In the genomic region with DNA sequence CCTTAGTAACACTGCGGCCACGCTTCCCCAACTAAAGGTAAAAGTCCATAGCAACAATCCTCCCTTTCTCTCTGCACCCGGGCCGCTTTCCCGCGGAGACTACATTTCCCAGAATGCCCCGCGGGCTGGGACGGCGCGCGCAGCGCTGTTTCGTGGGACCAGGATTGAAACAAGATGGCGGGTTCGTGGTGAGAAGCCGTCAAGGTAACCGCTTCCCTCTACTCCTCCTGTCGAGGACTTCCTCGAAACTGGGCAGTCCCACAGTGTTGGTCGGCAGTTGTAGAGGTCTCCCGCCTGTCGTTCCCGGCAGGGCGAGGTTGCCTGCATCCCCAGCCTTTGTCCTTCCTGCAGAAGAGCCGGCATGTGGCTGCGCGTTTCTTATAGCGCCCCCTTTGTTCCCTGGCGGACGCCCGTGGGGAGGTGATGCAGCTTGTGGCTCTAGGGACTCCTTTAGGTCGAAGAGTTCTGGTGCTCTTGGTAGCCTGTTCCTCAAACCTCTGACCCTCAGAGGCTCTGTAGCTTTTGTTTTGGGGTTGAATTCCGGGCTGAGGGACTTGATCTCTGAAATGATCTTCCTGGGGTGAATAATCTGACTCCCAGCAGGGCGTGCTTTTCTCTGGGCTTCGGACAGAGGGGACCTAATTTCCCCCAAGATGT, we compare ENCODE assay signal across 1 cellular context.
A peak's percentile ranks its signal among the peaks of the same experiment; 100 is the strongest.
TF ChIP-seq lines count a peak whose summit lies in the region.

Gene MRPL42 (plus strand): TSS at position 164 of the 657 bp plus-strand sequence. CDS start 1,772 bp downstream, outside the sequence.

TF ChIP-seq in HepG2, 621 proteins besides CTCF, POLR2A, EP300 and RAD21 (continued from another document):
- TF ChIP-seq, protein P1, sequence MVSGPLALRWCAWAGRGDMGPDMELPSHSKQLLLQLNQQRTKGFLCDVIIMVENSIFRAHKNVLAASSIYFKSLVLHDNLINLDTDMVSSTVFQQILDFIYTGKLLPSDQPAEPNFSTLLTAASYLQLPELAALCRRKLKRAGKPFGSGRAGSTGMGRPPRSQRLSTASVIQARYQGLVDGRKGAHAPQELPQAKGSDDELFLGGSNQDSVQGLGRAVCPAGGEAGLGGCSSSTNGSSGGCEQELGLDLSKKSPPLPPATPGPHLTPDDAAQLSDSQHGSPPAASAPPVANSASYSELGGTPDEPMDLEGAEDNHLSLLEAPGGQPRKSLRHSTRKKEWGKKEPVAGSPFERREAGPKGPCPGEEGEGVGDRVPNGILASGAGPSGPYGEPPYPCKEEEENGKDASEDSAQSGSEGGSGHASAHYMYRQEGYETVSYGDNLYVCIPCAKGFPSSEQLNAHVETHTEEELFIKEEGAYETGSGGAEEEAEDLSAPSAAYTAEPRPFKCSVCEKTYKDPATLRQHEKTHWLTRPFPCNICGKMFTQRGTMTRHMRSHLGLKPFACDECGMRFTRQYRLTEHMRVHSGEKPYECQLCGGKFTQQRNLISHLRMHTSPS (CRISPR knock-in tag; IDR thresholded peaks at IDR 0.05; ENCODE audit: low read depth) = 0 out of 2 replicates have a peak, but pooled peaks have one; percentile 27
- TF ChIP-seq BCLAF1 (IDR thresholded peaks at IDR 0.05) (no peak), CHD2 (IDR thresholded peaks at IDR 0.05; ENCODE audit: low read depth, low read length) (0 out of 2 replicates have a peak, but pooled peaks have one; percentile 12), YEATS2 (CRISPR knock-in tag; IDR thresholded peaks at IDR 0.05; ENCODE audit: borderline replicate concordance) (peak; percentile 68; the same call in 1 of the 2 replicates), CBX5 (CRISPR knock-in tag; IDR thresholded peaks at IDR 0.05; ENCODE audit: borderline replicate concordance) (peak; percentile 84), CHD4 (IDR thresholded peaks at IDR 0.05; ENCODE audit: borderline replicate concordance, low read length) (peak; percentile 54; the same call in 1 of the 2 replicates), NR3C1 (CRISPR knock-in tag; IDR thresholded peaks at IDR 0.05) (no peak), ZNF335 (CRISPR knock-in tag; IDR thresholded peaks at IDR 0.05) (peak; percentile 43; the same call in 1 of the 2 replicates), IKZF4 (CRISPR knock-in tag; IDR thresholded peaks at IDR 0.05; ENCODE audit: borderline replicate concordance, low read depth, not compliant biosample characterization) (no peak), ZNF414 (CRISPR knock-in tag; IDR thresholded peaks at IDR 0.05) (peak; percentile 91), SPEN (CRISPR knock-in tag; IDR thresholded peaks at IDR 0.05; ENCODE audit: low read depth) (peak; percentile 86; the same call in 1 of the 2 replicates), ZNF746 (CRISPR knock-in tag; IDR thresholded peaks at IDR 0.05) (0 out of 2 replicates have a peak, but pooled peaks have one; percentile 30), ZNF816 (CRISPR knock-in tag; IDR thresholded peaks at IDR 0.05; ENCODE audit: borderline replicate concordance) (peak; percentile 44; the same call in 1 of the 2 replicates), TOE1 (CRISPR knock-in tag; IDR thresholded peaks at IDR 0.05) (peak; percentile 63; the same call in 1 of the 2 replicates), PHF5A (CRISPR knock-in tag; IDR thresholded peaks at IDR 0.05; ENCODE audit: low read depth, unreplicated experiment) (peak; percentile 30), NFIC (IDR thresholded peaks at IDR 0.05; ENCODE audit: low read length) (0 out of 2 replicates have a peak, but pooled peaks have one; percentile 41), KLF16 (CRISPR knock-in tag; IDR thresholded peaks at IDR 0.05) (peak in 1 of 2 experiments; percentile 72; a peak in 2 of 4 replicates), SP4 (CRISPR knock-in tag; IDR thresholded peaks at IDR 0.05) (peak; percentile 53; the same call in 1 of the 2 replicates), CREM (IDR thresholded peaks at IDR 0.05) (peak; percentile 85), CREM (CRISPR knock-in tag; IDR thresholded peaks at IDR 0.05) (no peak), SMYD3 (CRISPR knock-in tag; IDR thresholded peaks at IDR 0.05) (no peak), MXI1 (IDR thresholded peaks at IDR 0.05; ENCODE audit: borderline replicate concordance, low read depth, low read length) (peak; percentile 63; the same call in 1 of the 3 replicates), ARID2 (CRISPR knock-in tag; IDR thresholded peaks at IDR 0.05; ENCODE audit: borderline replicate concordance) (no peak), ZNF331 (CRISPR knock-in tag; IDR thresholded peaks at IDR 0.05) (peak; percentile 59; the same call in 1 of the 2 replicates), SMAD9 (CRISPR knock-in tag; IDR thresholded peaks at IDR 0.05) (0 out of 2 replicates have a peak, but pooled peaks have one; percentile 78), CC2D1A (CRISPR knock-in tag; IDR thresholded peaks at IDR 0.05) (no peak), ZNF460 (CRISPR knock-in tag; IDR thresholded peaks at IDR 0.05; ENCODE audit: borderline replicate concordance) (no peak; the same call in 1 of the 2 replicates), HIVEP1 (CRISPR knock-in tag; IDR thresholded peaks at IDR 0.05) (peak; percentile 65; the same call in 1 of the 2 replicates), ZNF431 (CRISPR knock-in tag; IDR thresholded peaks at IDR 0.05; ENCODE audit: borderline replicate concordance, low read depth) (no peak), BCL6 (CRISPR knock-in tag; IDR thresholded peaks at IDR 0.05) (peak; percentile 37; the same call in 1 of the 2 replicates), ZMYM2 (CRISPR knock-in tag; IDR thresholded peaks at IDR 0.05) (0 out of 2 replicates have a peak, but pooled peaks have one; percentile 61), ZNF160 (CRISPR knock-in tag; IDR thresholded peaks at IDR 0.05) (0 out of 2 replicates have a peak, but pooled peaks have one; percentile 49), TCF12 (IDR thresholded peaks at IDR 0.05) (no peak), TCF12 (CRISPR knock-in tag; IDR thresholded peaks at IDR 0.05) (peak; percentile 48; the same call in 1 of the 2 replicates), DR1 (CRISPR knock-in tag; IDR thresholded peaks at IDR 0.05) (no peak), XBP1 (CRISPR knock-in tag; IDR thresholded peaks at IDR 0.05) (no peak), HOXD1 (CRISPR knock-in tag; IDR thresholded peaks at IDR 0.05) (peak; percentile 22; the same call in 1 of the 2 replicates)
- TF ChIP-seq, protein P2, sequence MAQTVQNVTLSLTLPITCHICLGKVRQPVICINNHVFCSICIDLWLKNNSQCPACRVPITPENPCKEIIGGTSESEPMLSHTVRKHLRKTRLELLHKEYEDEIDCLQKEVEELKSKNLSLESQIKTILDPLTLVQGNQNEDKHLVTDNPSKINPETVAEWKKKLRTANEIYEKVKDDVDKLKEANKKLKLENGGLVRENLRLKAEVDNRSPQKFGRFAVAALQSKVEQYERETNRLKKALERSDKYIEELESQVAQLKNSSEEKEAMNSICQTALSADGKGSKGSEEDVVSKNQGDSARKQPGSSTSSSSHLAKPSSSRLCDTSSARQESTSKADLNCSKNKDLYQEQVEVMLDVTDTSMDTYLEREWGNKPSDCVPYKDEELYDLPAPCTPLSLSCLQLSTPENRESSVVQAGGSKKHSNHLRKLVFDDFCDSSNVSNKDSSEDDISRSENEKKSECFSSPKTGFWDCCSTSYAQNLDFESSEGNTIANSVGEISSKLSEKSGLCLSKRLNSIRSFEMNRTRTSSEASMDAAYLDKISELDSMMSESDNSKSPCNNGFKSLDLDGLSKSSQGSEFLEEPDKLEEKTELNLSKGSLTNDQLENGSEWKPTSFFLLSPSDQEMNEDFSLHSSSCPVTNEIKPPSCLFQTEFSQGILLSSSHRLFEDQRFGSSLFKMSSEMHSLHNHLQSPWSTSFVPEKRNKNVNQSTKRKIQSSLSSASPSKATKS (CRISPR knock-in tag; IDR thresholded peaks at IDR 0.05) = no peak
- TF ChIP-seq, protein P3, sequence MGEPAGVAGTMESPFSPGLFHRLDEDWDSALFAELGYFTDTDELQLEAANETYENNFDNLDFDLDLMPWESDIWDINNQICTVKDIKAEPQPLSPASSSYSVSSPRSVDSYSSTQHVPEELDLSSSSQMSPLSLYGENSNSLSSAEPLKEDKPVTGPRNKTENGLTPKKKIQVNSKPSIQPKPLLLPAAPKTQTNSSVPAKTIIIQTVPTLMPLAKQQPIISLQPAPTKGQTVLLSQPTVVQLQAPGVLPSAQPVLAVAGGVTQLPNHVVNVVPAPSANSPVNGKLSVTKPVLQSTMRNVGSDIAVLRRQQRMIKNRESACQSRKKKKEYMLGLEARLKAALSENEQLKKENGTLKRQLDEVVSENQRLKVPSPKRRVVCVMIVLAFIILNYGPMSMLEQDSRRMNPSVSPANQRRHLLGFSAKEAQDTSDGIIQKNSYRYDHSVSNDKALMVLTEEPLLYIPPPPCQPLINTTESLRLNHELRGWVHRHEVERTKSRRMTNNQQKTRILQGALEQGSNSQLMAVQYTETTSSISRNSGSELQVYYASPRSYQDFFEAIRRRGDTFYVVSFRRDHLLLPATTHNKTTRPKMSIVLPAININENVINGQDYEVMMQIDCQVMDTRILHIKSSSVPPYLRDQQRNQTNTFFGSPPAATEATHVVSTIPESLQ (CRISPR knock-in tag; conservative IDR thresholded peaks at IDR 0.05) = no peak
- TF ChIP-seq, protein P4, sequence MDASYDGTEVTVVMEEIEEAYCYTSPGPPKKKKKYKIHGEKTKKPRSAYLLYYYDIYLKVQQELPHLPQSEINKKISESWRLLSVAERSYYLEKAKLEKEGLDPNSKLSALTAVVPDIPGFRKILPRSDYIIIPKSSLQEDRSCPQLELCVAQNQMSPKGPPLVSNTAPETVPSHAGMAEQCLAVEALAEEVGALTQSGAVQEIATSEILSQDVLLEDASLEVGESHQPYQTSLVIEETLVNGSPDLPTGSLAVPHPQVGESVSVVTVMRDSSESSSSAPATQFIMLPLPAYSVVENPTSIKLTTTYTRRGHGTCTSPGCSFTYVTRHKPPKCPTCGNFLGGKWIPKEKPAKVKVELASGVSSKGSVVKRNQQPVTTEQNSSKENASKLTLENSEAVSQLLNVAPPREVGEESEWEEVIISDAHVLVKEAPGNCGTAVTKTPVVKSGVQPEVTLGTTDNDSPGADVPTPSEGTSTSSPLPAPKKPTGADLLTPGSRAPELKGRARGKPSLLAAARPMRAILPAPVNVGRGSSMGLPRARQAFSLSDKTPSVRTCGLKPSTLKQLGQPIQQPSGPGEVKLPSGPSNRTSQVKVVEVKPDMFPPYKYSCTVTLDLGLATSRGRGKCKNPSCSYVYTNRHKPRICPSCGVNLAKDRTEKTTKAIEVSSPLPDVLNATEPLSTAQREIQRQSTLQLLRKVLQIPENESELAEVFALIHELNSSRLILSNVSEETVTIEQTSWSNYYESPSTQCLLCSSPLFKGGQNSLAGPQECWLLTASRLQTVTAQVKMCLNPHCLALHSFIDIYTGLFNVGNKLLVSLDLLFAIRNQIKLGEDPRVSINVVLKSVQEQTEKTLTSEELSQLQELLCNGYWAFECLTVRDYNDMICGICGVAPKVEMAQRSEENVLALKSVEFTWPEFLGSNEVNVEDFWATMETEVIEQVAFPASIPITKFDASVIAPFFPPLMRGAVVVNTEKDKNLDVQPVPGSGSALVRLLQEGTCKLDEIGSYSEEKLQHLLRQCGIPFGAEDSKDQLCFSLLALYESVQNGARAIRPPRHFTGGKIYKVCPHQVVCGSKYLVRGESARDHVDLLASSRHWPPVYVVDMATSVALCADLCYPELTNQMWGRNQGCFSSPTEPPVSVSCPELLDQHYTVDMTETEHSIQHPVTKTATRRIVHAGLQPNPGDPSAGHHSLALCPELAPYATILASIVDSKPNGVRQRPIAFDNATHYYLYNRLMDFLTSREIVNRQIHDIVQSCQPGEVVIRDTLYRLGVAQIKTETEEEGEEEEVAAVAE (CRISPR knock-in tag; IDR thresholded peaks at IDR 0.05; ENCODE audit: borderline replicate concordance) = peak; percentile 48; the same call in 1 of the 2 replicates
